In the genomic region with DNA sequence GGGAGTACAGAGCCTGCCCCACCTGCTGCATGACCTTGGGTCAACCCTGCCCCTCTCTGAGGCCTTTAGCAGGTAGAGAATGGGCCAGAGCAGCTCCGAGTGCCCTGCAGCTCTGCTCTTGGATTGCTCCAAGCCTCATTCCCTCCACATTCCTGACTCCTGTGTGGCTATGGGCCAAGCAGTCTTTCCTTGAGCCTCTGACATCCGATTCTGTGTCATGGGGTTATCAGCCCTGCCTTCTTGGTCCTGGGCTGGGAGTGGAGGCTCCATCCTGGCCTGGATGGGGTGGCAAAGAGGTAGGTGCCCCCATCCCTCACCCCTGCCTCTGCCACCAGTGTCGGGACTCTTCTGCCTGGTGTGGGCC, we compare ENCODE assay signal across 30 cellular contexts. TPM values are rescaled to one million over a fixed set of nuclear protein-coding genes. Genes with fewer than 3 reads are reported as not detected.
DNase-seq lines count a peak whose midpoint lies in the region; ATAC-seq, FAIRE-seq and TF ChIP-seq lines count a peak whose summit lies in the region.
"Had no signal": no experiment of that assay in that cellular context is flagged by ENCODE, and none has a peak within 500 bp of the region (broad histone marks: within the 10 kb centered on the region; RNA-seq: fewer than 3 reads in every experiment).

No MANE protein-coding gene starts in this region.

- TF ChIP-seq CTCF in fibroblast of the aortic adventitia (IDR thresholded peaks at IDR 0.05; ENCODE audit: insufficient read depth, low read length) (no peak), thoracic aorta (IDR thresholded peaks at IDR 0.05) (no peak)

- no peaks in the 10 kb centered on the region for H3K27me3 ChIP-seq in thoracic aorta (replicated peaks; ENCODE audit: insufficient read depth)
- H3K27me3 ChIP-seq: breast epithelium, testis had no signal

- ATAC-seq in thoracic aorta (ENCODE audit: insufficient number of reproducible peaks, low FRiP score, low read depth): no peak
- ATAC-seq in GM18498 (IDR thresholded peaks at IDR 0.05; ENCODE audit: unreplicated experiment): no peak
- ATAC-seq in GM18511 (IDR thresholded peaks at IDR 0.05; ENCODE audit: unreplicated experiment): no peak
- ATAC-seq: K562, left colon had no signal

- H3K4me1 ChIP-seq in thoracic aorta (ENCODE audit: control insufficient read depth in 1 of 2, low read depth in 2 of 2): no peaks in the 10 kb centered on the region
- H3K4me1 ChIP-seq: breast epithelium, parathyroid adenoma had no signal

- DNase-seq in GM12892 (ENCODE audit: insufficient read length) (no peak), NCI-H226 (peak; percentile 30), fibroblast of the aortic adventitia (ENCODE audit: low read depth) (peak; percentile 35), thoracic aorta (ENCODE audit: low spot score) (no peak), NCI-H1436 (lab: John Stamatoyannopoulos, UW) (no peak)
- DNase-seq: activated CD4-positive, alpha-beta memory T cell treated with anti-CD3 and anti-CD28 coated beads, Interleukin-2, amount 10 ng/mL, durations not matched to agents 7 days and 5 days; activated CD4-positive, alpha-beta T cell treated with anti-CD3 and anti-CD28 coated beads for 1 hour; activated CD8-positive, alpha-beta memory T cell treated with anti-CD3 and anti-CD28 coated beads, Interleukin-2, amount 50 U/mL, for 4 hours; activated naive CD4-positive, alpha-beta T cell treated with anti-CD3 and anti-CD28 coated beads, Interleukin-2, amount 10 ng/mL, durations not matched to agents 7 days and 5 days; C1 segment of cervical spinal cord; COR-L47; DMS79; GDM1; immature natural killer cell; left colon; mesendoderm; NCI-H1092 treated with DMSO at 0.1 percent for 48 hours; NCI-H187 treated with DMSO at 0.1 percent for 48 hours; NCI-H524 treated with DMSO at 0.1 percent for 48 hours; OCI-M1; retina; testis had no signal

- no peak for FAIRE-seq in GM12892 (lab: Jason Lieb, UNC)
- FAIRE-seq: K562 had no signal

- H3K36me3 ChIP-seq in thoracic aorta: peaks cover 76% of the 10 kb centered on the region

- H3K27ac ChIP-seq in thoracic aorta: peak overlapping the region; percentile 21 to 34
- H3K27ac ChIP-seq: epithelial cell of prostate, parathyroid adenoma had no signal

- no peaks in the 10 kb centered on the region for H3K9me3 ChIP-seq in thoracic aorta
- H3K9me3 ChIP-seq: breast epithelium, testis had no signal

- H3K4me3 ChIP-seq in fibroblast of the aortic adventitia (ENCODE audit: low read depth, low read length) (no peak overlapping the region), thoracic aorta (no peak overlapping the region)
- H3K4me3 ChIP-seq: breast epithelium, K562, skin epidermis, testis had no signal

- peak; percentile 46; the same call in 1 of the 2 replicates for TF ChIP-seq POLR2A in GM12892 (IDR thresholded peaks at IDR 0.05; ENCODE audit: low read depth, low read length)

RNA-seq across cellular contexts. Expression of gene FPGS, which starts 13.7 kb away (rescaled TPM):
- polyA plus RNA-seq in GM12892 (2012; ENCODE audit: missing spikeins): 43.4 TPM
- total RNA-seq in fibroblast of the aortic adventitia (ENCODE audit: low replicate concordance): 33.9 and 61.5 TPM in 2 replicates
- total RNA-seq in thoracic aorta: 100 to 1,000 TPM; 119 to 136 TPM

RNA-seq across cellular contexts. Expression of gene CDK9, which starts 30.5 kb away (rescaled TPM):
- 32.9 TPM for polyA plus RNA-seq in GM12892 (2012; ENCODE audit: missing spikeins)
- total RNA-seq in fibroblast of the aortic adventitia (ENCODE audit: low replicate concordance) (25.4 and 51.5 TPM in 2 replicates), thoracic aorta (100 to 1,000 TPM; 104 to 111 TPM)

RNA-seq across cellular contexts. Expression of gene SH2D3C, which starts 37.9 kb away (rescaled TPM):
- 6.4 TPM for polyA plus RNA-seq in GM12892 (2012; ENCODE audit: missing spikeins)
- total RNA-seq in fibroblast of the aortic adventitia (ENCODE audit: low replicate concordance): 0.18 and 6.0 TPM in 2 replicates
- total RNA-seq in thoracic aorta: 10 to 100 TPM in 1 of 2 donors, 1 to 10 TPM in 1; 5.3 to 13.1 TPM
- total RNA-seq: HT1080 had no signal

RNA-seq across cellular contexts. Expression of gene ENG, which starts 38.1 kb away (rescaled TPM):
- polyA plus RNA-seq in GM12892 (2012; ENCODE audit: missing spikeins): 3.3 TPM
- total RNA-seq in fibroblast of the aortic adventitia (ENCODE audit: low replicate concordance) (15.8 and 62.0 TPM in 2 replicates), thoracic aorta (100 to 1,000 TPM; 239 to 268 TPM)

Comparison
In these comparisons a context has a peak if more than half of its experiments do, and no peak if none do; other contexts are left out.
1. DNase-seq: peak in NCI-H226 (single experiment) and fibroblast of the aortic adventitia (single experiment); none in GM12892 (single experiment), thoracic aorta (single experiment) and NCI-H1436 (single experiment).